In the genomic region with DNA sequence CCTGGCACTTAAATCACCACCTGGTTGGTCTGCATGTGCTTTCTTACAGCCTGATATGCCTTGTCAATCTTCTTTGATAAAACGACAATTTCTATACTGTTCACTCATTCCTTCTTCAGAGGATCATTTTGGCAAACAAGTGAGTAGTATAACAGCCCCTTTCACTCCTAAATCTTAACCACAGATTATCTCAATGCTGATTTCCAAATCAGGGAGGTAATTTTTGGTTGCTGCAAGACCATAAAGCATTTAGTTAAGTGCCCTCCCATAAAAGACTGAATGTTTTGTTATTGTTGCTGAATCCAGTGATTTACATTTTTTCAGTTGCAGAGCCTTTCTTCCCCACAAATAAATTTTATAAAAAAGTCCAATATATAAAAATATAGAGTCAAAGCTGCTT, we compare ENCODE assay signal across 29 cellular contexts.
"Had no signal": no experiment of that assay in that cellular context is flagged by ENCODE, and none has a peak within 500 bp of the region (broad histone marks: within the 10 kb centered on the region; RNA-seq: fewer than 3 reads in every experiment).

No MANE protein-coding gene starts in this region.

- ATAC-seq: esophagus mucosa; heart right ventricle; left ventricle myocardium superior; mucosa of descending colon; natural killer cell treated with Interleukin-12 subunit alpha and Interleukin-12 subunit beta and Interleukin-15 and Interleukin-18, amount 100 ng/mL, for 72 hours; right lobe of liver; stimulated activated naive CD8-positive, alpha-beta T cell treated with anti-CD3 and anti-CD28 coated beads, Interleukin-15, amount 100 ng/mL, for 72 hours had no signal

- H2AFZ ChIP-seq: parathyroid adenoma had no signal

- DNase-seq: dorsolateral prefrontal cortex; effector CD4-positive, alpha-beta T cell; foreskin melanocyte; glutamatergic neuron; heart right ventricle; hippocampal formation; immature natural killer cell; islet precursor cell; left ventricle myocardium superior; mucosa of descending colon; naive B cell; right lobe of liver; stimulated activated CD4-positive, alpha-beta T cell treated with anti-CD3 and anti-CD28 coated beads, Interleukin-12 subunit alpha, Interleukin-12 subunit beta, amount 100 ng/mL, for 4 hours; stimulated activated CD4-positive, alpha-beta T cell treated with anti-CD3 and anti-CD28 coated beads, Interleukin-1b, Interleukin-23, amount 100 ng/mL, for 48 hours; stimulated activated CD4-positive, alpha-beta T cell treated with anti-CD3 and anti-CD28 coated beads, Interleukin-4, amount 100 ng/mL, for 1 hour; stimulated activated CD8-positive, alpha-beta memory T cell treated with anti-CD3 and anti-CD28 coated beads, Interleukin-4, amount 100 ng/mL, for 48 hours; stimulated activated naive CD4-positive, alpha-beta T cell; stimulated activated naive CD8-positive, alpha-beta T cell treated with anti-CD3 and anti-CD28 coated beads, Interleukin-15, amount 100 ng/mL, for 72 hours; thyroid gland; trophoblast cell had no signal

- H3K27me3 ChIP-seq: dorsolateral prefrontal cortex, heart right ventricle, neutrophil, right lobe of liver, thyroid gland, vagina had no signal

- H3K36me3 ChIP-seq: heart right ventricle, neutrophil, right lobe of liver, thyroid gland, vagina had no signal

- H3K9ac ChIP-seq: parathyroid adenoma had no signal

- H3K4me3 ChIP-seq: dorsolateral prefrontal cortex, heart right ventricle, lung, mucosa of descending colon, right lobe of liver, smooth muscle cell, thyroid gland, vagina had no signal

- H3K79me2 ChIP-seq: parathyroid adenoma had no signal

- H3K9me3 ChIP-seq: heart right ventricle, mucosa of descending colon, neutrophil, right lobe of liver, thyroid gland, vagina had no signal

- FAIRE-seq: colon had no signal

- H3K27ac ChIP-seq: dorsolateral prefrontal cortex, epithelial cell of prostate, heart right ventricle, neutrophil, parathyroid adenoma, right lobe of liver, thyroid gland, vagina had no signal

- H3K4me2 ChIP-seq: smooth muscle cell had no signal
